In the genomic region with DNA sequence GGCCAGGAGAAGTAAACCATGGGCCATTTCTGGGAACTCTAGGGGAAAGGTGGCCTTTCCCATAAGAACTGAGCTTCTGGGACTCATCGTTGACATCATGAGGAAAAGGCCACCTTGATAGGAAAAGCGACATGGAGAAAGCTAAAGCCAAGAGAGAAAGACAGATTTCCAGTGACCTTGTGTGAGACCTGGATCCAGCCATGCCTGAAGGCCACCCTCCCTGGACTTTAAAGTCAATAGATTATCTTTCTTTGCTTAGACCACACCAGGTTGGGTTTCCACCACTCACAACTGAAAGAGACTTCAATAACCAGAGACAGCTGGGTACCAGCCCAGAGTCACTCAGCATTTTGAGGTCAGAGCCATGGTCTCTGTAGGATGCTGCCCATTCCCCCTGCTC, we compare ENCODE assay signal across 34 cellular contexts. TPM values are rescaled to one million over a fixed set of nuclear protein-coding genes. Genes with fewer than 3 reads are reported as not detected.
"Had no signal": no experiment of that assay in that cellular context is flagged by ENCODE, and none has a peak within 500 bp of the region (broad histone marks: within the 10 kb centered on the region; RNA-seq: fewer than 3 reads in every experiment).

No MANE protein-coding gene starts in this region.

- H3K4me1 ChIP-seq: stomach, suprapubic skin, testis, thyroid gland, tibial artery, upper lobe of left lung, upper lobe of right lung, uterus, vagina had no signal

- H3K27me3 Mint-ChIP-seq: stimulated activated naive CD8-positive, alpha-beta T cell treated with anti-CD3 and anti-CD28 coated beads, Interleukin-15, amount 100 ng/mL, for 72 hours; type B pancreatic cell had no signal

- FAIRE-seq: urothelium cell line had no signal

- H3K27ac ChIP-seq: stomach, suprapubic skin, testis, thoracic aorta, thyroid gland, tibial artery, tibial nerve, upper lobe of left lung, upper lobe of right lung, uterus, vagina had no signal

- H3K36me3 Mint-ChIP-seq: stimulated activated effector memory CD8-positive, alpha-beta T cell treated with anti-CD3 and anti-CD28 coated beads, Interleukin-12 subunit alpha, Interleukin-12 subunit beta, amount 100 ng/mL, for 72 hours; stimulated activated memory B cell treated with anti-CD40 and anti-IgM and Interleukin-4, amounts not matched to agents 10 μg/mL and 1 μg/mL and 100 μg/mL, for 72 hours; stimulated activated naive B cell treated with anti-CD40 and anti-IgM and Interleukin-4, amounts not matched to agents 10 μg/mL and 1 μg/mL and 100 μg/mL, for 72 hours had no signal

- H3K9me3 Mint-ChIP-seq: stimulated activated effector memory CD8-positive, alpha-beta T cell treated with anti-CD3 and anti-CD28 coated beads, Interleukin-12 subunit alpha, Interleukin-12 subunit beta, amount 100 ng/mL, for 72 hours; stimulated activated naive B cell treated with anti-CD40 and anti-IgM and Interleukin-4, amounts not matched to agents 10 μg/mL and 1 μg/mL and 100 μg/mL, for 72 hours; stimulated activated naive CD8-positive, alpha-beta T cell treated with anti-CD3 and anti-CD28 coated beads, Interleukin-15, amount 100 ng/mL, for 72 hours; stimulated activated naive CD8-positive, alpha-beta T cell treated with anti-CD3 and anti-CD28 coated beads, Interleukin-15, Interleukin-2, amounts not matched to agents 100 ng/mL and 50 ng/mL, for 24 hours had no signal

- H3K4me3 Mint-ChIP-seq: stimulated activated effector memory CD8-positive, alpha-beta T cell treated with anti-CD3 and anti-CD28 coated beads, Interleukin-12 subunit alpha, Interleukin-12 subunit beta, amount 100 ng/mL, for 72 hours; stimulated activated memory B cell treated with anti-CD40 and anti-IgM and Interleukin-4, amounts not matched to agents 10 μg/mL and 1 μg/mL and 100 μg/mL, for 72 hours; stimulated activated naive B cell treated with anti-CD40 and anti-IgM and Interleukin-4, amounts not matched to agents 10 μg/mL and 1 μg/mL and 100 μg/mL, for 72 hours; stimulated activated naive CD8-positive, alpha-beta T cell treated with anti-CD3 and anti-CD28 coated beads, Interleukin-15, amount 100 ng/mL, for 72 hours; stimulated activated naive CD8-positive, alpha-beta T cell treated with anti-CD3 and anti-CD28 coated beads, Interleukin-15, Interleukin-2, amounts not matched to agents 100 ng/mL and 50 ng/mL, for 24 hours; type B pancreatic cell had no signal

- H3K9me3 ChIP-seq: suprapubic skin, testis, thoracic aorta, thyroid gland, tibial artery, transverse colon, upper lobe of left lung, upper lobe of right lung, uterus, vagina had no signal

- H3K27ac Mint-ChIP-seq: stimulated activated effector memory CD8-positive, alpha-beta T cell treated with anti-CD3 and anti-CD28 coated beads, Interleukin-12 subunit alpha, Interleukin-12 subunit beta, amount 100 ng/mL, for 72 hours; stimulated activated memory B cell treated with anti-CD40 and anti-IgM and Interleukin-4, amounts not matched to agents 10 μg/mL and 1 μg/mL and 100 μg/mL, for 72 hours; stimulated activated naive B cell treated with anti-CD40 and anti-IgM and Interleukin-4, amounts not matched to agents 10 μg/mL and 1 μg/mL and 100 μg/mL, for 72 hours; stimulated activated naive CD8-positive, alpha-beta T cell treated with anti-CD3 and anti-CD28 coated beads, Interleukin-15, amount 100 ng/mL, for 72 hours; stimulated activated naive CD8-positive, alpha-beta T cell treated with anti-CD3 and anti-CD28 coated beads, Interleukin-15, Interleukin-2, amounts not matched to agents 100 ng/mL and 50 ng/mL, for 24 hours; type B pancreatic cell had no signal

- H3K36me3 ChIP-seq: stomach, suprapubic skin, thoracic aorta, thyroid gland, tibial artery, tibial nerve, transverse colon, upper lobe of left lung, upper lobe of right lung, uterus, vagina had no signal

- H3K4me3 ChIP-seq: stomach, suprapubic skin, testis, thoracic aorta, thyroid gland, tibial artery, tibial nerve, transverse colon, upper lobe of left lung, upper lobe of right lung, uterus, vagina had no signal

- DNase-seq: stimulated activated CD4-positive, alpha-beta T cell treated with anti-CD3 and anti-CD28 coated beads, Interleukin-2, amount 100 ng/mL, for 48 hours; stimulated activated CD4-positive, alpha-beta T cell treated with anti-CD3 and anti-CD28 coated beads, Interleukin-4, amount 100 ng/mL, for 1 hour; stimulated activated CD4-positive, alpha-beta T cell treated with anti-CD3 and anti-CD28 coated beads, Interleukin-4, amount 100 ng/mL, for 24 hours; stimulated activated CD4-positive, alpha-beta T cell treated with anti-CD3 and anti-CD28 coated beads, Interleukin-4, amount 100 ng/mL, for 4 hours; stimulated activated CD8-positive, alpha-beta memory T cell treated with anti-CD3 and anti-CD28 coated beads, Interleukin-4, amount 100 ng/mL, for 48 hours; stimulated activated naive B cell treated with anti-CD40 and anti-IgM and Interleukin-4, amounts not matched to agents 10 μg/mL and 1 μg/mL and 100 μg/mL, for 72 hours; stimulated activated naive CD4-positive, alpha-beta T cell; stimulated activated naive CD4-positive, alpha-beta T cell treated with Interleukin-2 at 50 U/mL for 16 hours; stimulated activated naive CD8-positive, alpha-beta T cell treated with anti-CD3 and anti-CD28 coated beads, Interleukin-15, amount 100 ng/mL, for 72 hours; stimulated activated naive CD8-positive, alpha-beta T cell treated with anti-CD3 and anti-CD28 coated beads, Interleukin-15, Interleukin-2, amounts not matched to agents 100 U/mL and 50 U/mL, for 24 hours; stomach; substantia nigra; testis; thyroid gland; tibial artery; transverse colon; trophoblast cell; upper lobe of left lung; upper lobe of right lung; uterus had no signal

- ATAC-seq: stimulated activated effector memory CD8-positive, alpha-beta T cell treated with anti-CD3 and anti-CD28 coated beads, Interleukin-12 subunit alpha, Interleukin-12 subunit beta, amount 100 ng/mL, for 72 hours; stimulated activated memory B cell treated with anti-CD40 and anti-IgM and Interleukin-4, amounts not matched to agents 10 μg/mL and 1 μg/mL and 100 μg/mL, for 72 hours; stimulated activated naive B cell treated with anti-CD40 and anti-IgM and Interleukin-4, amounts not matched to agents 10 μg/mL and 1 μg/mL and 100 μg/mL, for 72 hours; stimulated activated naive CD8-positive, alpha-beta T cell treated with anti-CD3 and anti-CD28 coated beads, Interleukin-15, amount 100 ng/mL, for 72 hours; stimulated activated naive CD8-positive, alpha-beta T cell treated with anti-CD3 and anti-CD28 coated beads, Interleukin-15, Interleukin-2, amounts not matched to agents 100 U/mL and 50 U/mL, for 24 hours; upper lobe of right lung had no signal

- H3K4me1 Mint-ChIP-seq: stimulated activated effector memory CD8-positive, alpha-beta T cell treated with anti-CD3 and anti-CD28 coated beads, Interleukin-12 subunit alpha, Interleukin-12 subunit beta, amount 100 ng/mL, for 72 hours; stimulated activated memory B cell treated with anti-CD40 and anti-IgM and Interleukin-4, amounts not matched to agents 10 μg/mL and 1 μg/mL and 100 μg/mL, for 72 hours; stimulated activated naive B cell treated with anti-CD40 and anti-IgM and Interleukin-4, amounts not matched to agents 10 μg/mL and 1 μg/mL and 100 μg/mL, for 72 hours; stimulated activated naive CD8-positive, alpha-beta T cell treated with anti-CD3 and anti-CD28 coated beads, Interleukin-15, amount 100 ng/mL, for 72 hours had no signal

- H3K27me3 ChIP-seq: testis, thyroid gland, upper lobe of left lung, upper lobe of right lung, uterus, vagina had no signal

RNA-seq across cellular contexts. Expression of a gene that starts 3.5 kb away (rescaled TPM):
- total RNA-seq: subcutaneous adipose tissue, temporal lobe, thoracic aorta, thyroid gland, tibial nerve, upper lobe of right lung, urinary bladder had no signal

RNA-seq across cellular contexts. Expression of a gene that starts 40.0 kb away (rescaled TPM):
- total RNA-seq: temporal lobe had no signal

RNA-seq across cellular contexts. Expression of a gene that starts 54.4 kb away (rescaled TPM):
- total RNA-seq: stomach, subcutaneous adipose tissue, suprapubic skin, temporal lobe, thoracic aorta, thyroid gland, tibial nerve, transverse colon, upper lobe of left lung, upper lobe of right lung, ureter, urinary bladder, uterus, vagina had no signal
- polyA plus RNA-seq: stomach, thymus, urinary bladder had no signal
